ENCODE assay signal across 15 cellular contexts in genomic region chr2:18787726-18788125, GRCh38.
"Had no signal": no experiment of that assay in that cellular context is flagged by ENCODE, and none has a peak within 500 bp of the region (broad histone marks: within the 10 kb centered on the region; RNA-seq: fewer than 3 reads in every experiment).

No MANE protein-coding gene starts in this region.

- H3K4me3 ChIP-seq: breast epithelium, neural progenitor cell, pancreas, skin epidermis, stomach, vagina had no signal

- H2AFZ ChIP-seq: neural progenitor cell had no signal

- H3K27ac ChIP-seq: breast epithelium, neural progenitor cell, pancreas, skin epidermis, vagina had no signal

- DNase-seq: activated CD4-positive, alpha-beta memory T cell treated with anti-CD3 and anti-CD28 coated beads, Interleukin-2, amount 10 ng/mL, durations not matched to agents 7 days and 5 days; activated gamma-delta T cell treated with Interleukin-2 at 50 U/mL for 16 hours; activated naive CD8-positive, alpha-beta T cell treated with anti-CD3 and anti-CD28 coated beads for 36 hours; activated T-cell treated with anti-CD3 and anti-CD28 coated beads, Interleukin-2, amount 50 U/mL, for 48 hours; head of caudate nucleus; islet precursor cell; pancreas; retina; stimulated activated CD4-positive, alpha-beta T cell treated with anti-CD3 and anti-CD28 coated beads, Interleukin-4, amount 100 ng/mL, for 4 hours; stomach had no signal

- H3K9ac ChIP-seq: neural progenitor cell had no signal

- H3K9me3 ChIP-seq: breast epithelium, pancreas, stomach, vagina had no signal

- ATAC-seq: esophagus mucosa had no signal

- H3K4me2 ChIP-seq: neural progenitor cell had no signal

- H3K36me3 ChIP-seq: breast epithelium, neural progenitor cell, pancreas, stomach, vagina had no signal

- H3K27me3 ChIP-seq: breast epithelium, pancreas, stomach, vagina had no signal

- H3K4me1 ChIP-seq: breast epithelium, neural progenitor cell had no signal
